ENCODE assay signal across 19 cellular contexts in the genomic region with DNA sequence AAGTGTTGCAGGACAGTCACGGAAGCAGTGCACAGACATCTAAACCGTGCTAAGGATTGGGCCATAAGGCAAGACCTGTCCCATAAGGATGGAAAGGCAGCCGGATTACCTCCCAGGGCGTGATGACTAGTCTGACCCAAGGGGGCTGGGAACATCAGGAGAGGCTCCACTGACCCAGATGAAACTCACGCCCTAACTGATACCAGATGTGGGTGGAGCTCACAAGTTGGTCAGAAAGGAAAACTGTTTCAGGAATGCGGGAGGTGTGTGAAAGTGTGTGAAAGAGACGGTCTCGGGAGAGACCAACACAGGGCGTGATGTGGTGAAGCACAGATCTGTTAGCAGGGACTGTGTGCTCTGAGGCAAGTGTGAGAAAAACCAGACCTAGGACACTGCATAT.
DNase-seq lines count a peak whose midpoint lies in the region; ATAC-seq and TF ChIP-seq lines count a peak whose summit lies in the region.
"Had no signal": no experiment of that assay in that cellular context is flagged by ENCODE, and none has a peak within 500 bp of the region (broad histone marks: within the 10 kb centered on the region; RNA-seq: fewer than 3 reads in every experiment).

No MANE protein-coding gene starts in this region.

- H3K36me3 Mint-ChIP-seq in WTC11 = peaks cover 56% of the 10 kb centered on the region

- no peak overlapping the region for H3K27ac ChIP-seq in right atrium auricular region

- intact Hi-C loops in Right ventricle myocardium inferior (cut with DNase I) = no loop called here

- H3K27me3 ChIP-seq in right atrium auricular region = no peaks in the 10 kb centered on the region
- H3K27me3 ChIP-seq: BE2C had no signal

- no peak overlapping the region for H3K4me3 ChIP-seq in right atrium auricular region

- DNase-seq in Right ventricle myocardium inferior (ENCODE audit: missing footprints) (no peak), right atrium auricular region (ENCODE audit: low spot score) (no peak), WTC11 (ENCODE audit: low spot score) (no peak), kidney glomerular epithelial cell (lab: John Stamatoyannopoulos, UW) (peak; percentile 36), dermis blood vessel endothelial cell (no peak), NCI-H2171 (lab: John Stamatoyannopoulos, UW) (no peak)
- no peak for DNase-seq in stimulated activated naive CD8-positive, alpha-beta T cell treated with anti-CD3 and anti-CD28 coated beads, Interleukin-15, amount 100 ng/mL, for 72 hours
- DNase-seq: BE2C; CD8-positive, alpha-beta T cell; DMS79 treated with DMSO at 0.1 percent for 48 hours; GDM1; GOT3; NCI-H1048; NCI-H146; NCI-H2081 treated with DMSO at 0.1 percent for 48 hours; NCI-H226; NCI-H526 treated with DMSO at 0.1 percent for 48 hours; NK-92 treated with Interleukin-12 subunit alpha and Interleukin-12 subunit beta, amount 100 ng/mL, for 24 hours; PC-3 had no signal

- ATAC-seq in Right ventricle myocardium inferior (peak; percentile 34), WTC11 (no peak)
- no peak for ATAC-seq in stimulated activated naive CD8-positive, alpha-beta T cell treated with anti-CD3 and anti-CD28 coated beads, Interleukin-15, amount 100 ng/mL, for 72 hours
- ATAC-seq: CD8-positive, alpha-beta T cell; PC-3 had no signal

- H3K36me3 ChIP-seq in right atrium auricular region = no peaks in the 10 kb centered on the region
- H3K36me3 ChIP-seq: BE2C had no signal

- no peaks in the 10 kb centered on the region for H3K4me1 ChIP-seq in right atrium auricular region
- H3K4me1 ChIP-seq: BE2C had no signal

- peaks cover 10% of the 10 kb centered on the region for H3K9me3 Mint-ChIP-seq in WTC11
- peaks cover 0 to 4% of the 10 kb centered on the region in 2 donors for H3K9me3 Mint-ChIP-seq in stimulated activated naive CD8-positive, alpha-beta T cell treated with anti-CD3 and anti-CD28 coated beads, Interleukin-15, amount 100 ng/mL, for 72 hours
- H3K9me3 Mint-ChIP-seq: CD8-positive, alpha-beta T cell had no signal

- CTCF ChIA-PET in WTC11 (lab: Charles Lee) = no interaction called here

- H3K4me3 Mint-ChIP-seq in WTC11 = no peak overlapping the region
- no peak overlapping the region for H3K4me3 Mint-ChIP-seq in stimulated activated naive CD8-positive, alpha-beta T cell treated with anti-CD3 and anti-CD28 coated beads, Interleukin-15, amount 100 ng/mL, for 72 hours
- H3K4me3 Mint-ChIP-seq: CD8-positive, alpha-beta T cell had no signal

- H3K9me3 ChIP-seq in right atrium auricular region = no peaks in the 10 kb centered on the region
- H3K9me3 ChIP-seq: BE2C had no signal

- TF ChIP-seq CTCF in right atrium auricular region (IDR thresholded peaks at IDR 0.05) (no peak), WTC11 (IDR thresholded peaks at IDR 0.05) (no peak)

- H3K27me3 Mint-ChIP-seq in WTC11 (ENCODE audit: low read depth) = no peaks in the 10 kb centered on the region
- no peaks in the 10 kb centered on the region for H3K27me3 Mint-ChIP-seq in stimulated activated naive CD8-positive, alpha-beta T cell treated with anti-CD3 and anti-CD28 coated beads, Interleukin-15, amount 100 ng/mL, for 72 hours

- POLR2A ChIA-PET in WTC11 (lab: Charles Lee) = no interaction called here

- peak overlapping the region; percentile 79; the same call in 1 of the 2 replicates for H3K27ac Mint-ChIP-seq in WTC11
- peak overlapping the region; percentile 74 to 89 for H3K27ac Mint-ChIP-seq in stimulated activated naive CD8-positive, alpha-beta T cell treated with anti-CD3 and anti-CD28 coated beads, Interleukin-15, amount 100 ng/mL, for 72 hours

- H3K4me1 Mint-ChIP-seq in WTC11 = peaks cover 5% of the 10 kb centered on the region; the same call in 1 of the 2 replicates
- H3K4me1 Mint-ChIP-seq in stimulated activated naive CD8-positive, alpha-beta T cell treated with anti-CD3 and anti-CD28 coated beads, Interleukin-15, amount 100 ng/mL, for 72 hours = peaks cover 19% of the 10 kb centered on the region

TF ChIP-seq in WTC11, 78 proteins besides CTCF, POLR2A, EP300 and RAD21:
- no peak for TF ChIP-seq TP53 (CRISPR knock-in tag; IDR thresholded peaks at IDR 0.05)
- TF ChIP-seq IRF2 (CRISPR knock-in tag; IDR thresholded peaks at IDR 0.05; ENCODE audit: borderline replicate concordance, low read depth) = no peak
- TF ChIP-seq SMAD4 (CRISPR knock-in tag; IDR thresholded peaks at IDR 0.05) = no peak
- no peak for TF ChIP-seq NR1H2 (CRISPR knock-in tag; IDR thresholded peaks at IDR 0.05)
- TF ChIP-seq, protein P1, sequence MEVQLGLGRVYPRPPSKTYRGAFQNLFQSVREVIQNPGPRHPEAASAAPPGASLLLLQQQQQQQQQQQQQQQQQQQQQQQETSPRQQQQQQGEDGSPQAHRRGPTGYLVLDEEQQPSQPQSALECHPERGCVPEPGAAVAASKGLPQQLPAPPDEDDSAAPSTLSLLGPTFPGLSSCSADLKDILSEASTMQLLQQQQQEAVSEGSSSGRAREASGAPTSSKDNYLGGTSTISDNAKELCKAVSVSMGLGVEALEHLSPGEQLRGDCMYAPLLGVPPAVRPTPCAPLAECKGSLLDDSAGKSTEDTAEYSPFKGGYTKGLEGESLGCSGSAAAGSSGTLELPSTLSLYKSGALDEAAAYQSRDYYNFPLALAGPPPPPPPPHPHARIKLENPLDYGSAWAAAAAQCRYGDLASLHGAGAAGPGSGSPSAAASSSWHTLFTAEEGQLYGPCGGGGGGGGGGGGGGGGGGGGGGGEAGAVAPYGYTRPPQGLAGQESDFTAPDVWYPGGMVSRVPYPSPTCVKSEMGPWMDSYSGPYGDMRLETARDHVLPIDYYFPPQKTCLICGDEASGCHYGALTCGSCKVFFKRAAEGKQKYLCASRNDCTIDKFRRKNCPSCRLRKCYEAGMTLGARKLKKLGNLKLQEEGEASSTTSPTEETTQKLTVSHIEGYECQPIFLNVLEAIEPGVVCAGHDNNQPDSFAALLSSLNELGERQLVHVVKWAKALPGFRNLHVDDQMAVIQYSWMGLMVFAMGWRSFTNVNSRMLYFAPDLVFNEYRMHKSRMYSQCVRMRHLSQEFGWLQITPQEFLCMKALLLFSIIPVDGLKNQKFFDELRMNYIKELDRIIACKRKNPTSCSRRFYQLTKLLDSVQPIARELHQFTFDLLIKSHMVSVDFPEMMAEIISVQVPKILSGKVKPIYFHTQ (CRISPR knock-in tag; IDR thresholded peaks at IDR 0.05) = no peak
- no peak for TF ChIP-seq MXD4 (CRISPR knock-in tag; IDR thresholded peaks at IDR 0.05; ENCODE audit: borderline replicate concordance)
- TF ChIP-seq, protein P2, sequence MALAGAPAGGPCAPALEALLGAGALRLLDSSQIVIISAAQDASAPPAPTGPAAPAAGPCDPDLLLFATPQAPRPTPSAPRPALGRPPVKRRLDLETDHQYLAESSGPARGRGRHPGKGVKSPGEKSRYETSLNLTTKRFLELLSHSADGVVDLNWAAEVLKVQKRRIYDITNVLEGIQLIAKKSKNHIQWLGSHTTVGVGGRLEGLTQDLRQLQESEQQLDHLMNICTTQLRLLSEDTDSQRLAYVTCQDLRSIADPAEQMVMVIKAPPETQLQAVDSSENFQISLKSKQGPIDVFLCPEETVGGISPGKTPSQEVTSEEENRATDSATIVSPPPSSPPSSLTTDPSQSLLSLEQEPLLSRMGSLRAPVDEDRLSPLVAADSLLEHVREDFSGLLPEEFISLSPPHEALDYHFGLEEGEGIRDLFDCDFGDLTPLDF (CRISPR knock-in tag; IDR thresholded peaks at IDR 0.05) = no peak
- no peak for TF ChIP-seq ZNF232 (CRISPR knock-in tag; IDR thresholded peaks at IDR 0.05)
- no peak for TF ChIP-seq RELA (CRISPR knock-in tag; IDR thresholded peaks at IDR 0.05; ENCODE audit: borderline replicate concordance)
- TF ChIP-seq ZNF138 (CRISPR knock-in tag; conservative IDR thresholded peaks at IDR 0.05) = no peak
- TF ChIP-seq ZNF396 (CRISPR knock-in tag; IDR thresholded peaks at IDR 0.05; ENCODE audit: borderline replicate concordance) = no peak
- no peak for TF ChIP-seq TEAD4 (CRISPR knock-in tag; IDR thresholded peaks at IDR 0.05)
- TF ChIP-seq, protein P3, sequence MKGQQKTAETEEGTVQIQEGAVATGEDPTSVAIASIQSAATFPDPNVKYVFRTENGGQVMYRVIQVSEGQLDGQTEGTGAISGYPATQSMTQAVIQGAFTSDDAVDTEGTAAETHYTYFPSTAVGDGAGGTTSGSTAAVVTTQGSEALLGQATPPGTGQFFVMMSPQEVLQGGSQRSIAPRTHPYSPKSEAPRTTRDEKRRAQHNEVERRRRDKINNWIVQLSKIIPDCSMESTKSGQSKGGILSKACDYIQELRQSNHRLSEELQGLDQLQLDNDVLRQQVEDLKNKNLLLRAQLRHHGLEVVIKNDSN (CRISPR knock-in tag; IDR thresholded peaks at IDR 0.05) = no peak
- TF ChIP-seq, protein P4, sequence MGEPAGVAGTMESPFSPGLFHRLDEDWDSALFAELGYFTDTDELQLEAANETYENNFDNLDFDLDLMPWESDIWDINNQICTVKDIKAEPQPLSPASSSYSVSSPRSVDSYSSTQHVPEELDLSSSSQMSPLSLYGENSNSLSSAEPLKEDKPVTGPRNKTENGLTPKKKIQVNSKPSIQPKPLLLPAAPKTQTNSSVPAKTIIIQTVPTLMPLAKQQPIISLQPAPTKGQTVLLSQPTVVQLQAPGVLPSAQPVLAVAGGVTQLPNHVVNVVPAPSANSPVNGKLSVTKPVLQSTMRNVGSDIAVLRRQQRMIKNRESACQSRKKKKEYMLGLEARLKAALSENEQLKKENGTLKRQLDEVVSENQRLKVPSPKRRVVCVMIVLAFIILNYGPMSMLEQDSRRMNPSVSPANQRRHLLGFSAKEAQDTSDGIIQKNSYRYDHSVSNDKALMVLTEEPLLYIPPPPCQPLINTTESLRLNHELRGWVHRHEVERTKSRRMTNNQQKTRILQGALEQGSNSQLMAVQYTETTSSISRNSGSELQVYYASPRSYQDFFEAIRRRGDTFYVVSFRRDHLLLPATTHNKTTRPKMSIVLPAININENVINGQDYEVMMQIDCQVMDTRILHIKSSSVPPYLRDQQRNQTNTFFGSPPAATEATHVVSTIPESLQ (CRISPR knock-in tag; IDR thresholded peaks at IDR 0.05) = no peak
- no peak for TF ChIP-seq SMAD3 (CRISPR knock-in tag; IDR thresholded peaks at IDR 0.05; ENCODE audit: borderline replicate concordance)
- no peak for TF ChIP-seq FOXK1 (CRISPR knock-in tag; IDR thresholded peaks at IDR 0.05)
- TF ChIP-seq GABPB1 (CRISPR knock-in tag; IDR thresholded peaks at IDR 0.05) = no peak
- no peak for TF ChIP-seq NFE2L1 (CRISPR knock-in tag; IDR thresholded peaks at IDR 0.05)
